In genomic region chr15:40430271-40430805, GRCh38 we compare ENCODE assay signal across 1 cellular context.
A peak's percentile ranks its signal among the peaks of the same experiment; 100 is the strongest.
TF ChIP-seq lines count a peak whose summit lies in the region.

No MANE protein-coding gene starts in this region.

TF ChIP-seq in A549, 52 proteins besides CTCF, POLR2A, EP300 and RAD21:
- peak; percentile 88 for TF ChIP-seq HOXB5 (CRISPR knock-in tag; IDR thresholded peaks at IDR 0.05)
- no peak for TF ChIP-seq KDM5A (IDR thresholded peaks at IDR 0.05)
